Comparison of ENCODE assay signal across 1 cellular context in genomic region chr5:157772077-157772613, GRCh38.
TF ChIP-seq lines count a peak whose summit lies in the region.

No MANE protein-coding gene starts in this region.

TF ChIP-seq in K562, 482 proteins besides CTCF, POLR2A, EP300 and RAD21 (continued from another document):
- no peak for TF ChIP-seq MAX (CRISPR knock-in tag; IDR thresholded peaks at IDR 0.05)
- no peak for TF ChIP-seq ATF3 (IDR thresholded peaks at IDR 0.05)
- no peak for TF ChIP-seq ATF3 (CRISPR knock-in tag; conservative IDR thresholded peaks at IDR 0.05)
- TF ChIP-seq CBX2 (IDR thresholded peaks at IDR 0.05; ENCODE audit: insufficient read depth, low read length, poor library complexity, severe bottlenecking) = peak; percentile 72
- TF ChIP-seq ZNF511 (CRISPR knock-in tag; IDR thresholded peaks at IDR 0.05) = no peak
